In genomic region chr9:71446499-71447411, GRCh38 we compare ENCODE assay signal across 8 cellular contexts.
DNase-seq lines count a peak whose midpoint lies in the region; ATAC-seq and TF ChIP-seq lines count a peak whose summit lies in the region.

No MANE protein-coding gene starts in this region.

- H3K9me3 ChIP-seq in mucosa of descending colon (peaks cover 3% of the 10 kb centered on the region), suprapubic skin (no peaks in the 10 kb centered on the region)

- WGBS in suprapubic skin = 4% methylated on average over 28 of the region's 71 CpGs

- no peak for TF ChIP-seq EP300 in suprapubic skin (IDR thresholded peaks at IDR 0.05)

- H3K4me1 ChIP-seq in mucosa of descending colon (ENCODE audit: low read depth) (peaks cover 5% of the 10 kb centered on the region), suprapubic skin (peaks cover 8% of the 10 kb centered on the region)

- H3K27me3 ChIP-seq in suprapubic skin = peaks cover 58% of the 10 kb centered on the region

- no peak overlapping the region for H3K27ac ChIP-seq in suprapubic skin

- DNase-seq in NCI-H187 (lab: John Stamatoyannopoulos, UW) = peak; percentile 1 to 47
- DNase-seq in NCI-H187 treated with DMSO at 0.1 percent for 48 hours (lab: John Stamatoyannopoulos, UW) = no peak
- DNase-seq in Kasumi-1 (lab: John Stamatoyannopoulos, UW) = peak; percentile 62 to 70
- peak; percentile 25 to 33 for DNase-seq in erythroblast (lab: John Stamatoyannopoulos, UW)
- DNase-seq in mucosa of descending colon = peak; percentile 48 to 59 (median 55)
- DNase-seq in suprapubic skin (ENCODE audit: low spot score in 2 of 2) = no peak

- H3K36me3 ChIP-seq in mucosa of descending colon (ENCODE audit: low read depth) (no peaks in the 10 kb centered on the region), suprapubic skin (no peaks in the 10 kb centered on the region)

- TF ChIP-seq POLR2A in erythroblast (IDR thresholded peaks at IDR 0.05; ENCODE audit: low read length) = no peak
- TF ChIP-seq POLR2A in suprapubic skin (IDR thresholded peaks at IDR 0.05) = no peak

- peak overlapping the region; percentile 20; the same call in 1 of the 2 replicates for H3K4me3 ChIP-seq in WI38 (ENCODE audit: low read depth, low read length)
- H3K4me3 ChIP-seq in mucosa of descending colon = no peak overlapping the region
- peak overlapping the region; percentile 47 for H3K4me3 ChIP-seq in suprapubic skin

- peak; percentile 72 for ATAC-seq in GM21825 (IDR thresholded peaks at IDR 0.05; ENCODE audit: unreplicated experiment)
- peak; percentile 91 for ATAC-seq in mucosa of descending colon

- no peak for TF ChIP-seq CTCF in WI38 (IDR thresholded peaks at IDR 0.05; ENCODE audit: low read depth, low read length)
- TF ChIP-seq CTCF in mucosa of descending colon (IDR thresholded peaks at IDR 0.05) = no peak
- TF ChIP-seq CTCF in suprapubic skin (IDR thresholded peaks at IDR 0.05) = no peak

- intact Hi-C loops in mucosa of descending colon (cut with DNase I, micrococcal nuclease) = no loop called here

Comparison
In these comparisons a context has a peak if more than half of its experiments do, and no peak if none do; other contexts are left out.
1. DNase-seq: peak in NCI-H187 (2 of 2), Kasumi-1 (2 of 2), erythroblast (2 of 2) and mucosa of descending colon (3 of 3); none in NCI-H187 treated with DMSO at 0.1 percent for 48 hours (single experiment) and suprapubic skin (0 of 2).